ENCODE assay signal across 22 cellular contexts in the genomic region with DNA sequence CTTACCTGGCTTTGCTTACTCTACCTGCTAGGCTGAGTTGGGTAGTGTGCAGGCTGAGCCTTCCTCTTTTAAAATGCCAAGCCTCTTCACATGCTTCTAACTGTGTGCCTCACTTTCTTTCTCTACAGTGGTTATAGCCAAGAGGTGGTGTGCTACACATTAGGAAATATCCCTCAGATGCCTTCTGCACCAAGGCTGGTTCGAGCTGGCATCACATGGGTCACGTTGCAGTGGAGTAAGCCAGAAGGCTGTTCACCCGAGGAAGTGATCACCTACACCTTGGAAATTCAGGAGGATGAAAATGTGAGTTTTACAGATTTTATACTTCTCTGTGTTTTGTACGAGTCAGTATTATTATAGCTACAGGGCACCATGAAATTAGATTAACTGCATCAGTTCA.
"Had no signal": no experiment of that assay in that cellular context is flagged by ENCODE, and none has a peak within 500 bp of the region (broad histone marks: within the 10 kb centered on the region; RNA-seq: fewer than 3 reads in every experiment).

No MANE protein-coding gene starts in this region.

- H3K27me3 ChIP-seq: MG63, SJCRH30 had no signal

- ATAC-seq: Panc1, Right ventricle myocardium inferior, SK-N-SH treated with all-trans-retinoic acid at 6 μM for 48 hours had no signal

- H3K9me3 ChIP-seq: MG63, SJCRH30 had no signal

- H3K27ac ChIP-seq: HL-60, SJCRH30 had no signal

- DNase-seq: Karpas-422, KG1, MG63, NCI-H1092, NCI-H1105 treated with DMSO at 0.1 percent for 48 hours, NCI-H1417 treated with DMSO at 0.1 percent for 48 hours, NCI-H146, NCI-H1694 treated with DMSO at 0.1 percent for 48 hours, NCI-H1930, NCI-H2081, NCI-H2107, NCI-H2227 treated with DMSO at 0.1 percent for 48 hours, NCI-H524, NCI-H526 treated with DMSO at 0.1 percent for 48 hours, NCI-H748 treated with DMSO at 0.1 percent for 48 hours, SHP77 treated with DMSO at 0.1 percent for 48 hours, SJCRH30 had no signal

- FAIRE-seq: HTR-8/SVneo had no signal

- H3K4me3 ChIP-seq: MG63, SJCRH30 had no signal

- H3K4me1 ChIP-seq: SJCRH30 had no signal
